ENCODE assay signal across 10 cellular contexts in the genomic region with DNA sequence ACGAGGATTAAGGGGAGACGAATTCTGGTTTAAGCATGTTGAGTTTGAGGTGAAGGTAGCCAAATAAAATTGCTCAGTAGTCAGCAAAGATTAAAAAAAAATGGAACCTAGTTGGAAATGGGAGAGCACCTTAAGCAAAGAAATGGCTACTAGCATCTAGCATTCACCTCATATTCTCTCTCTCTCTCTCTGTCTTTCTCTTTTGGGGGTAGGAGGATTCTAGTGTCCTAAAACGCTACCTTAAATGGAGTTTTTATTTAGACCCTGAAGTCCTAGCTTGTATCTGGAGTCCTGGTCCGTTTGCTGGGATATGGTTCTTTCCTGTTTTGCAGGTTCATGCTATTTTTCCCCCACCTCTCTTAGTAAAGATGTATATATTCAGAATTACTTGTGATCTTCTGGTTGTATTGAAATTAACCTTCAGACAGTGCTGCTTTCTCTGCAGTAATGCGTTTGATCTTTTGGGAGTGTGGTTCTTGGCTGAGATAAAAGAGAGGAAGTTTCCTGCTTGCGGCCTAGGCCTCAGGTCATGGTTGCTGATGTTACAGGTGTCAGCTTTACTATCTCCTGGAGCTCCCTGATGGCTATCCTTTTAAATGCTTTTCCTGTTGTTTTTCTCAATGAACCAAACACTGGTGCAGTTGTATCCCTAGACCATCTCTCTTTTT. TPM values are rescaled to one million over a fixed set of nuclear protein-coding genes. Genes with fewer than 3 reads are reported as not detected.
DNase-seq lines count a peak whose midpoint lies in the region; ATAC-seq, FAIRE-seq and TF ChIP-seq lines count a peak whose summit lies in the region.
"Had no signal": no experiment of that assay in that cellular context is flagged by ENCODE, and none has a peak within 500 bp of the region (broad histone marks: within the 10 kb centered on the region; RNA-seq: fewer than 3 reads in every experiment).

No MANE protein-coding gene starts in this region.

- H4K20me1 ChIP-seq in GM12878 (ENCODE audit: control insufficient read depth, insufficient read depth) = no peaks in the 10 kb centered on the region

- no TSS peak for BruUV-seq in GM12878 (replicated peaks; lab: Mats Ljungman, UMichigan)

- no peaks in the 10 kb centered on the region for H3K9me3 Mint-ChIP-seq in activated CD4-positive, alpha-beta T cell treated with anti-CD3 and anti-CD28 coated beads for 36 hours (ENCODE audit: low read depth)
- H3K9me3 Mint-ChIP-seq in stimulated activated memory B cell treated with anti-CD40 and anti-IgM and Interleukin-4, amounts not matched to agents 10 μg/mL and 1 μg/mL and 100 μg/mL, for 72 hours = no peaks in the 10 kb centered on the region

- intact Hi-C loops in activated CD4-positive, alpha-beta T cell treated with anti-CD3 and anti-CD28 coated beads for 36 hours (cut with DNase I, micrococcal nuclease) = loop anchor here in 1 of 2 experiments (10.0 kb wide), 1 partner anchor 308 kb away; a partner anchor contains a TSS
- intact Hi-C loops in GM12878 (cut with micrococcal nuclease; ENCODE audit: unreplicated experiment) = no loop called here

- H2AFZ ChIP-seq in GM12878 (ENCODE audit: control insufficient read depth, low read depth, low read length) = no peak overlapping the region

- RAD21 ChIA-PET in GM12878 (lab: Charles Lee; ENCODE audit: unreplicated experiment) = interaction anchor here (0.6 to 2.3 kb wide), 10 partner anchors 9 to 265 kb away, joined by 3 to 8 read pairs (median 4); no protein-coding TSS in a partner anchor

- H3K79me2 ChIP-seq in GM12878 (ENCODE audit: control insufficient read depth, insufficient read depth, low read length) = peaks cover 14% of the 10 kb centered on the region

- no peaks in the 10 kb centered on the region for H3K27me3 Mint-ChIP-seq in activated CD4-positive, alpha-beta T cell treated with anti-CD3 and anti-CD28 coated beads for 36 hours
- H3K27me3 Mint-ChIP-seq in T-helper 17 cell = no peaks in the 10 kb centered on the region
- no peaks in the 10 kb centered on the region for H3K27me3 Mint-ChIP-seq in stimulated activated memory B cell treated with anti-CD40 and anti-IgM and Interleukin-4, amounts not matched to agents 10 μg/mL and 1 μg/mL and 100 μg/mL, for 72 hours

- POLR2A ChIA-PET in activated CD4-positive, alpha-beta T cell treated with anti-CD3 and anti-CD28 coated beads for 36 hours (lab: Charles Lee) = no interaction called here
- POLR2A ChIA-PET in GM12878 (lab: Charles Lee) = interaction anchor here (1.1 to 2.3 kb wide), 4 partner anchors 9 to 17 kb away, joined by 3 to 11 read pairs (median 6); a partner anchor contains a TSS

- no peak overlapping the region for H3K9ac ChIP-seq in GM12878 (ENCODE audit: control insufficient read depth, insufficient read depth, low read length)
- H3K9ac ChIP-seq: KMS-11 had no signal

- peak; percentile 87 for ATAC-seq in activated CD4-positive, alpha-beta T cell treated with anti-CD3 and anti-CD28 coated beads for 36 hours
- ATAC-seq in T-helper 17 cell (peak; percentile 99), GM12878 (peak; percentile 32)
- peak; percentile 72 for ATAC-seq in stimulated activated memory B cell treated with anti-CD40 and anti-IgM and Interleukin-4, amounts not matched to agents 10 μg/mL and 1 μg/mL and 100 μg/mL, for 72 hours

- H3K27ac Mint-ChIP-seq in activated CD4-positive, alpha-beta T cell treated with anti-CD3 and anti-CD28 coated beads for 36 hours = peak overlapping the region; percentile 75
- H3K27ac Mint-ChIP-seq in T-helper 17 cell = peak overlapping the region; percentile 14
- peak overlapping the region; percentile 33 for H3K27ac Mint-ChIP-seq in stimulated activated memory B cell treated with anti-CD40 and anti-IgM and Interleukin-4, amounts not matched to agents 10 μg/mL and 1 μg/mL and 100 μg/mL, for 72 hours

- no peaks in the 10 kb centered on the region for H3K36me3 ChIP-seq in GM12878 (ENCODE audit: control insufficient read depth in 2 of 2, insufficient read depth in 2 of 2, low read length in 1 of 2)
- H3K36me3 ChIP-seq in suprapubic skin = no peaks in the 10 kb centered on the region

- 35% methylated on average over 6 of the region's 6 CpGs for WGBS in GM12878 (ENCODE audit: insufficient coverage, insufficient replicate concordance, low lambda C conversion rate, missing lambda C conversion rate)
- 38% methylated on average over 6 of the region's 6 CpGs for WGBS in suprapubic skin

- peak overlapping the region; percentile 57 for H3K4me3 Mint-ChIP-seq in activated CD4-positive, alpha-beta T cell treated with anti-CD3 and anti-CD28 coated beads for 36 hours
- peak overlapping the region; percentile 75 for H3K4me3 Mint-ChIP-seq in T-helper 17 cell
- peak overlapping the region; percentile 30 for H3K4me3 Mint-ChIP-seq in stimulated activated memory B cell treated with anti-CD40 and anti-IgM and Interleukin-4, amounts not matched to agents 10 μg/mL and 1 μg/mL and 100 μg/mL, for 72 hours

- no peaks in the 10 kb centered on the region for H3K9me3 ChIP-seq in T-helper 17 cell (ENCODE audit: control insufficient read depth, low read length, poor library complexity, severe bottlenecking)
- H3K9me3 ChIP-seq in GM12878 (replicated peaks; ENCODE audit: control insufficient read depth, insufficient read depth, low read length) = no peaks in the 10 kb centered on the region
- no peaks in the 10 kb centered on the region for H3K9me3 ChIP-seq in suprapubic skin

- CTCF ChIA-PET in activated CD4-positive, alpha-beta T cell treated with anti-CD3 and anti-CD28 coated beads for 36 hours (lab: Charles Lee) = interaction anchor here (0.7 to 3.4 kb wide), 7 partner anchors 9 to 99 kb away, joined by 3 to 23 read pairs (median 5); no protein-coding TSS in a partner anchor
- CTCF ChIA-PET in GM12878 (lab: Yijun Ruan, JAX) = interaction anchor here (1.4 to 2.5 kb wide), 4 partner anchors 14 to 115 kb away, joined by 3 to 7 read pairs (median 7); no protein-coding TSS in a partner anchor

- in situ Hi-C loops in GM12878 (cut with MboI) = no loop called here

- SMC1A ChIA-PET in GM12878 (lab: Charles Lee; ENCODE audit: uncharacterized antibody, unreplicated experiment) = interaction anchor here (0.6 to 2.8 kb wide), 10 partner anchors 9 to 110 kb away, joined by 3 to 12 read pairs (median 8); a partner anchor contains a TSS

- TF ChIP-seq EP300 in GM12878 (IDR thresholded peaks at IDR 0.05; ENCODE audit: borderline replicate concordance in 1 of 2, control insufficient read depth in 1 of 2, low read depth in 2 of 2, low read length in 2 of 2) = no peak
- no peak for TF ChIP-seq EP300 in suprapubic skin (IDR thresholded peaks at IDR 0.05)

- peaks cover 4% of the 10 kb centered on the region for H3K36me3 Mint-ChIP-seq in activated CD4-positive, alpha-beta T cell treated with anti-CD3 and anti-CD28 coated beads for 36 hours (ENCODE audit: low read depth)
- H3K36me3 Mint-ChIP-seq in T-helper 17 cell (ENCODE audit: low read depth) = no peaks in the 10 kb centered on the region
- peaks cover 13% of the 10 kb centered on the region for H3K36me3 Mint-ChIP-seq in stimulated activated memory B cell treated with anti-CD40 and anti-IgM and Interleukin-4, amounts not matched to agents 10 μg/mL and 1 μg/mL and 100 μg/mL, for 72 hours

- no peak for TF ChIP-seq CTCF in GM12878 (IDR thresholded peaks at IDR 0.05 in 2 of 3, conservative IDR thresholded peaks at IDR 0.05 in 1 of 3; ENCODE audit: control insufficient read depth in 2 of 3, extremely low read depth in 1 of 3, insufficient read depth in 1 of 3, low read depth in 3 of 3, low read length in 3 of 3)
- no peak for TF ChIP-seq CTCF in suprapubic skin (IDR thresholded peaks at IDR 0.05)

- TF ChIP-seq RAD21 in GM12878 (IDR thresholded peaks at IDR 0.05; ENCODE audit: insufficient read depth, low read depth, low read length) = no peak

- no peak overlapping the region for H3K27ac ChIP-seq in GM12878 (ENCODE audit: control insufficient read depth, insufficient read depth)
- H3K27ac ChIP-seq in suprapubic skin = no peak overlapping the region
- H3K27ac ChIP-seq: KMS-11 had no signal

- H3K27me3 ChIP-seq in GM12878 (replicated peaks in 1 of 2; ENCODE audit: control insufficient read depth in 2 of 2, insufficient read depth in 2 of 2, low read length in 1 of 2) (no peaks in the 10 kb centered on the region), suprapubic skin (no peaks in the 10 kb centered on the region)

- FAIRE-seq in GM12878 (lab: Jason Lieb, UNC) = no peak
- FAIRE-seq: A204.1 had no signal

- peak overlapping the region; percentile 11; the same call in 1 of the 2 replicates for H3K4me2 ChIP-seq in GM12878 (ENCODE audit: control insufficient read depth, insufficient read depth)
- H3K4me2 ChIP-seq: KMS-11 had no signal

- H3K4me1 Mint-ChIP-seq in activated CD4-positive, alpha-beta T cell treated with anti-CD3 and anti-CD28 coated beads for 36 hours = peaks cover 80% of the 10 kb centered on the region
- H3K4me1 Mint-ChIP-seq in T-helper 17 cell = peaks cover 75% of the 10 kb centered on the region
- peaks cover 76% of the 10 kb centered on the region for H3K4me1 Mint-ChIP-seq in stimulated activated memory B cell treated with anti-CD40 and anti-IgM and Interleukin-4, amounts not matched to agents 10 μg/mL and 1 μg/mL and 100 μg/mL, for 72 hours

- H3K4me1 ChIP-seq in GM12878 (ENCODE audit: control insufficient read depth, insufficient read depth, low read length) (peaks cover 3% of the 10 kb centered on the region; the same call in 1 of the 2 replicates), suprapubic skin (peaks cover 53% of the 10 kb centered on the region)

- DNase-seq in activated CD4-positive, alpha-beta T cell treated with anti-CD3 and anti-CD28 coated beads for 36 hours = peak; percentile 40
- no peak for DNase-seq in activated CD4-positive, alpha-beta T cell treated with anti-CD3 and anti-CD28 coated beads for 1 hour
- DNase-seq in T-helper 17 cell = peak in 2 of 3 donors; percentile 22 to 23
- no peak for DNase-seq in GM12878 (ENCODE audit: low read depth, low spot score)
- DNase-seq in suprapubic skin (ENCODE audit: low spot score in 2 of 2) = no peak
- no peak for DNase-seq in cortex of kidney (lab: John Stamatoyannopoulos, UW)
- no peak for DNase-seq in NCI-H345 (lab: John Stamatoyannopoulos, UW)

- no peak for TF ChIP-seq POLR2A in GM12878 (IDR thresholded peaks at IDR 0.05; ENCODE audit: low read depth, low read length)
- no peak for TF ChIP-seq POLR2A in suprapubic skin (IDR thresholded peaks at IDR 0.05)

- H3K4me3 ChIP-seq in GM12878 = peak overlapping the region; percentile 10; the same call in 1 of the 2 replicates
- no peak overlapping the region for H3K4me3 ChIP-seq in suprapubic skin

RNA-seq across cellular contexts. Expression of a gene that starts 8.0 kb away (rescaled TPM):
- total RNA-seq in activated CD4-positive, alpha-beta T cell treated with anti-CD3 and anti-CD28 coated beads for 36 hours = 10 to 100 TPM; 18.6 to 19.3 TPM
- total RNA-seq in T-helper 17 cell (10 to 100 TPM; 23.5 to 29.1 TPM), GM12878 (2014; rRNA removed) (16.9 and 21.1 TPM in 2 replicates), GM12878 (2014; rRNA removed; fragmentation: Illumina TruSeq; extraction: Trizol) (19.6 and 20.8 TPM in 2 replicates), GM12878 (2021) (26.6 and 27.2 TPM in 2 replicates), suprapubic skin (10 to 100 TPM; 11.3 to 19.8 (median 14.7) TPM)
- total RNA-seq in GM12878 (2013; cell fraction: nucleolus; rRNA removed) = 42.4 and 49.4 TPM in 2 replicates
- 4.6 TPM for polyA plus RNA-seq in GM12878 (2011; ENCODE audit: low read depth)
- polyA plus RNA-seq in GM12878 (2011; rRNA removed) (16.6 and 23.8 TPM in 2 replicates), GM12878 (2014; fragmentation: Illumina TruSeq; extraction: Trizol) (13.6 and 17.5 TPM in 2 replicates), GM12878 (2014; fragmentation: Nextera tagmentation; extraction: Ambion mirVana) (10 to 100 TPM in 1 of 2 experiments, 1 to 10 TPM in 1; 5.7 to 19.6 TPM), GM12878 (2014; rRNA removed) (8.5 and 10.9 TPM in 2 replicates), GM12878 (2016; fragmentation: Nextera tagmentation; extraction: Ambion mirVana) (10 to 100 TPM in 1 of 2 experiments, 1 to 10 TPM in 1; 2.9 to 16.6 TPM)
- 13.3 and 15.2 TPM in 2 replicates for polyA plus RNA-seq in GM12878 (2011; cell fraction: cytosol; rRNA removed)
- 6.9 and 7.3 TPM in 2 replicates for polyA plus RNA-seq in GM12878 (2011; cell fraction: nucleus; rRNA removed)
- 4.8 and 5.8 TPM in 2 replicates for polyA plus RNA-seq in GM12878 (2012)
- 57.4 and 63.6 TPM in 2 replicates for polyA minus RNA-seq in GM12878 (2011; rRNA and poly(A)+ RNA removed)
- polyA minus RNA-seq in GM12878 (2011; cell fraction: cytosol; rRNA and poly(A)+ RNA removed) = 19.1 and 24.2 TPM in 2 replicates
- 10.2 and 14.4 TPM in 2 replicates for polyA minus RNA-seq in GM12878 (2011; cell fraction: nucleus; rRNA and poly(A)+ RNA removed)

Comparison
In these comparisons a context has a peak if more than half of its experiments do, and no peak if none do; other contexts are left out.
1. DNase-seq: peak in activated CD4-positive, alpha-beta T cell treated with anti-CD3 and anti-CD28 coated beads for 36 hours (single experiment) and T-helper 17 cell (2 of 3); none in activated CD4-positive, alpha-beta T cell treated with anti-CD3 and anti-CD28 coated beads for 1 hour (single experiment), GM12878 (single experiment), suprapubic skin (0 of 2), cortex of kidney (single experiment) and NCI-H345 (single experiment).
2. ATAC-seq: peak in every context shown above with its lines; median percentile 99 in T-helper 17 cell; 87 in activated CD4-positive, alpha-beta T cell treated with anti-CD3 and anti-CD28 coated beads for 36 hours; 72 in stimulated activated memory B cell treated with anti-CD40 and anti-IgM and Interleukin-4, amounts not matched to agents 10 μg/mL and 1 μg/mL and 100 μg/mL, for 72 hours; 32 in GM12878.
3. H3K27ac Mint-ChIP-seq: peak in every context shown above with its lines; median percentile 75 in activated CD4-positive, alpha-beta T cell treated with anti-CD3 and anti-CD28 coated beads for 36 hours; 33 in stimulated activated memory B cell treated with anti-CD40 and anti-IgM and Interleukin-4, amounts not matched to agents 10 μg/mL and 1 μg/mL and 100 μg/mL, for 72 hours; 14 in T-helper 17 cell.
4. Peak in every context shown above with its lines, with median percentiles within 50 percentile points of each other: H3K4me3 Mint-ChIP-seq.